Comparison of ENCODE assay signal across 1 cellular context in genomic region chr5:79849486-79850315, GRCh38.
TF ChIP-seq lines count a peak whose summit lies in the region.

No MANE protein-coding gene starts in this region.

TF ChIP-seq in H1, 55 proteins besides CTCF, POLR2A, EP300 and RAD21:
- TF ChIP-seq BACH1 (IDR thresholded peaks at IDR 0.05; ENCODE audit: low read length), result no peak
- no peak for TF ChIP-seq SRF (IDR thresholded peaks at IDR 0.05; ENCODE audit: low read depth, low read length)
- TF ChIP-seq ASH2L (IDR thresholded peaks at IDR 0.05; ENCODE audit: low read length), result no peak
- TF ChIP-seq EGR1 (IDR thresholded peaks at IDR 0.05; ENCODE audit: borderline replicate concordance, low read depth, low read length), result no peak
- TF ChIP-seq TAF1 (IDR thresholded peaks at IDR 0.05; ENCODE audit: low read depth, low read length), result no peak
- TF ChIP-seq SP4 (IDR thresholded peaks at IDR 0.05; ENCODE audit: low read length), result no peak
- no peak for TF ChIP-seq TAF7 (optimal IDR thresholded peaks at IDR 0.05; ENCODE audit: borderline replicate concordance, low read depth, low read length)
- TF ChIP-seq JUND (IDR thresholded peaks at IDR 0.05; ENCODE audit: low read length), result no peak
- no peak for TF ChIP-seq E2F6 (IDR thresholded peaks at IDR 0.05)
- TF ChIP-seq CHD7 (IDR thresholded peaks at IDR 0.05; ENCODE audit: insufficient replicate concordance, low read length), result no peak
- TF ChIP-seq TBP (IDR thresholded peaks at IDR 0.05; ENCODE audit: low read depth, low read length), result no peak
- TF ChIP-seq YY1 (IDR thresholded peaks at IDR 0.05; ENCODE audit: low read depth, low read length), result no peak
- TF ChIP-seq GABPA (IDR thresholded peaks at IDR 0.05; ENCODE audit: borderline replicate concordance, insufficient read depth, low read length), result no peak
- TF ChIP-seq POU5F1 (IDR thresholded peaks at IDR 0.05; ENCODE audit: low read depth, low read length), result no peak
- no peak for TF ChIP-seq RNF2 (IDR thresholded peaks at IDR 0.05; ENCODE audit: borderline replicate concordance, low read depth, low read length, missing control alignments, poor library complexity, severe bottlenecking)
- no peak for TF ChIP-seq SUZ12 (IDR thresholded peaks at IDR 0.05; ENCODE audit: low read length)
